ENCODE assay signal across 1 cellular context in genomic region chr1:55167224-55167623, GRCh38.
TF ChIP-seq lines count a peak whose summit lies in the region.

No MANE protein-coding gene starts in this region.

TF ChIP-seq in WTC11, 78 proteins besides CTCF, POLR2A, EP300 and RAD21 (continued from another document):
- TF ChIP-seq ATF2 (CRISPR knock-in tag; IDR thresholded peaks at IDR 0.05; ENCODE audit: borderline replicate concordance, low read depth) (no peak), ZNF263 (CRISPR knock-in tag; IDR thresholded peaks at IDR 0.05; ENCODE audit: low read depth) (no peak), CBFB (CRISPR knock-in tag; IDR thresholded peaks at IDR 0.05; ENCODE audit: low read depth) (no peak), SP1 (CRISPR knock-in tag; conservative IDR thresholded peaks at IDR 0.05) (no peak), E2F5 (CRISPR knock-in tag; IDR thresholded peaks at IDR 0.05) (no peak), OVOL2 (CRISPR knock-in tag; IDR thresholded peaks at IDR 0.05; ENCODE audit: borderline replicate concordance) (no peak), ZNF671 (CRISPR knock-in tag; IDR thresholded peaks at IDR 0.05) (no peak), NFE2L1 (CRISPR knock-in tag; IDR thresholded peaks at IDR 0.05) (no peak), SOX15 (CRISPR knock-in tag; IDR thresholded peaks at IDR 0.05) (no peak), ZNF396 (CRISPR knock-in tag; IDR thresholded peaks at IDR 0.05; ENCODE audit: borderline replicate concordance) (no peak), ZNF138 (CRISPR knock-in tag; conservative IDR thresholded peaks at IDR 0.05) (no peak), JAZF1 (CRISPR knock-in tag; IDR thresholded peaks at IDR 0.05) (no peak), TP53 (CRISPR knock-in tag; IDR thresholded peaks at IDR 0.05) (no peak)
- TF ChIP-seq, protein P1, sequence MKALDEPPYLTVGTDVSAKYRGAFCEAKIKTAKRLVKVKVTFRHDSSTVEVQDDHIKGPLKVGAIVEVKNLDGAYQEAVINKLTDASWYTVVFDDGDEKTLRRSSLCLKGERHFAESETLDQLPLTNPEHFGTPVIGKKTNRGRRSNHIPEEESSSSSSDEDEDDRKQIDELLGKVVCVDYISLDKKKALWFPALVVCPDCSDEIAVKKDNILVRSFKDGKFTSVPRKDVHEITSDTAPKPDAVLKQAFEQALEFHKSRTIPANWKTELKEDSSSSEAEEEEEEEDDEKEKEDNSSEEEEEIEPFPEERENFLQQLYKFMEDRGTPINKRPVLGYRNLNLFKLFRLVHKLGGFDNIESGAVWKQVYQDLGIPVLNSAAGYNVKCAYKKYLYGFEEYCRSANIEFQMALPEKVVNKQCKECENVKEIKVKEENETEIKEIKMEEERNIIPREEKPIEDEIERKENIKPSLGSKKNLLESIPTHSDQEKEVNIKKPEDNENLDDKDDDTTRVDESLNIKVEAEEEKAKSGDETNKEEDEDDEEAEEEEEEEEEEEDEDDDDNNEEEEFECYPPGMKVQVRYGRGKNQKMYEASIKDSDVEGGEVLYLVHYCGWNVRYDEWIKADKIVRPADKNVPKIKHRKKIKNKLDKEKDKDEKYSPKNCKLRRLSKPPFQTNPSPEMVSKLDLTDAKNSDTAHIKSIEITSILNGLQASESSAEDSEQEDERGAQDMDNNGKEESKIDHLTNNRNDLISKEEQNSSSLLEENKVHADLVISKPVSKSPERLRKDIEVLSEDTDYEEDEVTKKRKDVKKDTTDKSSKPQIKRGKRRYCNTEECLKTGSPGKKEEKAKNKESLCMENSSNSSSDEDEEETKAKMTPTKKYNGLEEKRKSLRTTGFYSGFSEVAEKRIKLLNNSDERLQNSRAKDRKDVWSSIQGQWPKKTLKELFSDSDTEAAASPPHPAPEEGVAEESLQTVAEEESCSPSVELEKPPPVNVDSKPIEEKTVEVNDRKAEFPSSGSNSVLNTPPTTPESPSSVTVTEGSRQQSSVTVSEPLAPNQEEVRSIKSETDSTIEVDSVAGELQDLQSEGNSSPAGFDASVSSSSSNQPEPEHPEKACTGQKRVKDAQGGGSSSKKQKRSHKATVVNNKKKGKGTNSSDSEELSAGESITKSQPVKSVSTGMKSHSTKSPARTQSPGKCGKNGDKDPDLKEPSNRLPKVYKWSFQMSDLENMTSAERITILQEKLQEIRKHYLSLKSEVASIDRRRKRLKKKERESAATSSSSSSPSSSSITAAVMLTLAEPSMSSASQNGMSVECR (CRISPR knock-in tag; IDR thresholded peaks at IDR 0.05; ENCODE audit: borderline replicate concordance) = no peak
TF ChIP-seq in WTC11: peak in this region for 0.
